Comparison of ENCODE assay signal across 17 cellular contexts in genomic region chr9:137519553-137519952, GRCh38. TPM values are rescaled to one million over a fixed set of nuclear protein-coding genes. Genes with fewer than 3 reads are reported as not detected.
A peak's percentile ranks its signal among the peaks of the same experiment; 100 is the strongest.
DNase-seq lines count a peak whose midpoint lies in the region; ATAC-seq and TF ChIP-seq lines count a peak whose summit lies in the region.
"Had no signal": no experiment of that assay in that cellular context is flagged by ENCODE, and none has a peak within 500 bp of the region (broad histone marks: within the 10 kb centered on the region; RNA-seq: fewer than 3 reads in every experiment).

No MANE protein-coding gene starts in this region.

- POLR2A ChIA-PET in activated CD8-positive, alpha-beta T cell treated with anti-CD3 and anti-CD28 coated beads, Interleukin-2, amount 10 ng/mL, durations not matched to agents 7 days and 5 days (lab: Charles Lee), result no interaction called here
- POLR2A ChIA-PET in activated CD8-positive, alpha-beta T cell treated with anti-CD3 and anti-CD28 coated beads for 36 hours (lab: Charles Lee), result no interaction called here

- H3K4me2 ChIP-seq in BLaER1, result peak overlapping the region; percentile 36
- H3K4me2 ChIP-seq: A549 had no signal

- 85 to 91% (median 86%) methylated on average over 10 of the region's 10 CpGs for WGBS in ovary, 3 donors

- H3K4me1 ChIP-seq in BLaER1 (peaks cover 31% of the 10 kb centered on the region), ovary (ENCODE audit: insufficient read depth) (no peaks in the 10 kb centered on the region)
- H3K4me1 ChIP-seq: A549 had no signal

- TF ChIP-seq POLR2A in ovary (IDR thresholded peaks at IDR 0.05), result no peak

- no peak for TF ChIP-seq EP300 in ovary (IDR thresholded peaks at IDR 0.05)

- intact Hi-C loops in activated CD8-positive, alpha-beta T cell treated with anti-CD3 and anti-CD28 coated beads for 36 hours (cut with micrococcal nuclease), result no loop called here
- intact Hi-C loops in natural killer cell (cut with micrococcal nuclease) (no loop called here), ovary (cut with DNase I) (no loop called here)

- no peak overlapping the region for H3K9ac ChIP-seq in BLaER1

- no peaks in the 10 kb centered on the region for H3K27me3 ChIP-seq in BLaER1
- no peaks in the 10 kb centered on the region for H3K27me3 ChIP-seq in H7 (ENCODE audit: control insufficient read depth, insufficient read depth, low read length)
- no peaks in the 10 kb centered on the region for H3K27me3 ChIP-seq in ovary

- peaks cover 10% of the 10 kb centered on the region; the same call in 1 of the 2 replicates for H3K9me3 ChIP-seq in BLaER1
- no peaks in the 10 kb centered on the region for H3K9me3 ChIP-seq in ovary
- H3K9me3 ChIP-seq: A549 had no signal

- H3K4me3 ChIP-seq in BLaER1 (no peak overlapping the region), H7 (ENCODE audit: insufficient read depth, low read depth, low read length) (no peak overlapping the region), ovary (no peak overlapping the region)
- H3K4me3 ChIP-seq: A549 had no signal

- no peaks in the 10 kb centered on the region for H3K27me3 Mint-ChIP-seq in activated CD8-positive, alpha-beta T cell treated with anti-CD3 and anti-CD28 coated beads, Interleukin-2, amount 10 ng/mL, durations not matched to agents 7 days and 5 days (ENCODE audit: low read depth)
- H3K27me3 Mint-ChIP-seq in activated CD8-positive, alpha-beta T cell treated with anti-CD3 and anti-CD28 coated beads for 36 hours, result no peaks in the 10 kb centered on the region
- H3K27me3 Mint-ChIP-seq in natural killer cell (ENCODE audit: low read depth in 2 of 2), result no peaks in the 10 kb centered on the region
- H3K27me3 Mint-ChIP-seq: CD4-positive, CD25-positive, alpha-beta regulatory T cell; CD8-positive, alpha-beta memory T cell had no signal

- peak overlapping the region; percentile 43 for H3K27ac Mint-ChIP-seq in activated CD8-positive, alpha-beta T cell treated with anti-CD3 and anti-CD28 coated beads, Interleukin-2, amount 10 ng/mL, durations not matched to agents 7 days and 5 days
- H3K27ac Mint-ChIP-seq in activated CD8-positive, alpha-beta T cell treated with anti-CD3 and anti-CD28 coated beads for 36 hours, result no peak overlapping the region
- no peak overlapping the region for H3K27ac Mint-ChIP-seq in natural killer cell
- H3K27ac Mint-ChIP-seq: CD8-positive, alpha-beta memory T cell had no signal

- DNase-seq in activated CD8-positive, alpha-beta T cell treated with anti-CD3 and anti-CD28 coated beads, Interleukin-2, amount 10 ng/mL, durations not matched to agents 7 days and 5 days, result no peak
- DNase-seq in activated CD8-positive, alpha-beta T cell treated with anti-CD3 and anti-CD28 coated beads for 36 hours, result no peak
- DNase-seq in H7, result peak; percentile 35
- no peak for DNase-seq in natural killer cell
- no peak for DNase-seq in ovary
- no peak for DNase-seq in AML-193 (lab: John Stamatoyannopoulos, UW)
- DNase-seq: C1 segment of cervical spinal cord; CD4-positive, CD25-positive, alpha-beta regulatory T cell; COR-L47; DMS 273 treated with DMSO at 0.1 percent for 48 hours; HCEC 1CT had no signal

- CTCF ChIA-PET in activated CD8-positive, alpha-beta T cell treated with anti-CD3 and anti-CD28 coated beads, Interleukin-2, amount 10 ng/mL, durations not matched to agents 7 days and 5 days (lab: Charles Lee), result interaction anchor here (1.2 kb wide), 1 partner anchor 97 kb away, joined by 3 read pairs; the partner anchor contains the start of gene EXD3
- CTCF ChIA-PET in activated CD8-positive, alpha-beta T cell treated with anti-CD3 and anti-CD28 coated beads for 36 hours (lab: Charles Lee), result no interaction called here

- no peaks in the 10 kb centered on the region for H3K4me1 Mint-ChIP-seq in activated CD8-positive, alpha-beta T cell treated with anti-CD3 and anti-CD28 coated beads, Interleukin-2, amount 10 ng/mL, durations not matched to agents 7 days and 5 days (ENCODE audit: low read depth)
- no peaks in the 10 kb centered on the region for H3K4me1 Mint-ChIP-seq in activated CD8-positive, alpha-beta T cell treated with anti-CD3 and anti-CD28 coated beads for 36 hours (ENCODE audit: low read depth)
- peaks cover 9 to 12% of the 10 kb centered on the region in 2 donors for H3K4me1 Mint-ChIP-seq in natural killer cell
- H3K4me1 Mint-ChIP-seq: CD8-positive, alpha-beta memory T cell had no signal

- no peak for ATAC-seq in activated CD8-positive, alpha-beta T cell treated with anti-CD3 and anti-CD28 coated beads, Interleukin-2, amount 10 ng/mL, durations not matched to agents 7 days and 5 days
- no peak for ATAC-seq in activated CD8-positive, alpha-beta T cell treated with anti-CD3 and anti-CD28 coated beads for 36 hours
- ATAC-seq in natural killer cell (no peak), SK-N-SH treated with all-trans-retinoic acid at 6 μM for 48 hours (no peak)
- ATAC-seq: A549 had no signal

- no peaks in the 10 kb centered on the region for H3K9me3 Mint-ChIP-seq in activated CD8-positive, alpha-beta T cell treated with anti-CD3 and anti-CD28 coated beads, Interleukin-2, amount 10 ng/mL, durations not matched to agents 7 days and 5 days (ENCODE audit: insufficient read depth)
- H3K9me3 Mint-ChIP-seq in activated CD8-positive, alpha-beta T cell treated with anti-CD3 and anti-CD28 coated beads for 36 hours, result no peaks in the 10 kb centered on the region
- H3K9me3 Mint-ChIP-seq in natural killer cell, result no peaks in the 10 kb centered on the region
- H3K9me3 Mint-ChIP-seq: CD4-positive, CD25-positive, alpha-beta regulatory T cell; CD8-positive, alpha-beta memory T cell had no signal

- H3K27ac ChIP-seq in BLaER1 (no peak overlapping the region), ovary (no peak overlapping the region)
- H3K27ac ChIP-seq: 22Rv1, A549 had no signal

- TF ChIP-seq CTCF in activated CD8-positive, alpha-beta T cell treated with anti-CD3 and anti-CD28 coated beads for 36 hours (IDR thresholded peaks at IDR 0.05), result no peak
- TF ChIP-seq CTCF in natural killer cell (IDR thresholded peaks at IDR 0.05), result no peak
- no peak for TF ChIP-seq CTCF in ovary (IDR thresholded peaks at IDR 0.05)

- H3K4me3 Mint-ChIP-seq in activated CD8-positive, alpha-beta T cell treated with anti-CD3 and anti-CD28 coated beads, Interleukin-2, amount 10 ng/mL, durations not matched to agents 7 days and 5 days, result no peak overlapping the region
- no peak overlapping the region for H3K4me3 Mint-ChIP-seq in activated CD8-positive, alpha-beta T cell treated with anti-CD3 and anti-CD28 coated beads for 36 hours
- peak overlapping the region; percentile 17 for H3K4me3 Mint-ChIP-seq in natural killer cell
- H3K4me3 Mint-ChIP-seq: CD4-positive, CD25-positive, alpha-beta regulatory T cell; CD8-positive, alpha-beta memory T cell had no signal

- no peaks in the 10 kb centered on the region for H4K20me1 ChIP-seq in BLaER1

- H3K36me3 ChIP-seq in BLaER1, result peaks cover 35% of the 10 kb centered on the region; the same call in 1 of the 2 replicates
- no peaks in the 10 kb centered on the region for H3K36me3 ChIP-seq in H7 (replicated peaks; ENCODE audit: control insufficient read depth, insufficient read depth, low read length)
- no peaks in the 10 kb centered on the region for H3K36me3 ChIP-seq in ovary

- no peaks in the 10 kb centered on the region for H3K36me3 Mint-ChIP-seq in activated CD8-positive, alpha-beta T cell treated with anti-CD3 and anti-CD28 coated beads, Interleukin-2, amount 10 ng/mL, durations not matched to agents 7 days and 5 days (ENCODE audit: low read depth)
- no peaks in the 10 kb centered on the region for H3K36me3 Mint-ChIP-seq in activated CD8-positive, alpha-beta T cell treated with anti-CD3 and anti-CD28 coated beads for 36 hours (ENCODE audit: low read depth)
- H3K36me3 Mint-ChIP-seq in natural killer cell, result no peaks in the 10 kb centered on the region
- H3K36me3 Mint-ChIP-seq: CD4-positive, CD25-positive, alpha-beta regulatory T cell; CD8-positive, alpha-beta memory T cell had no signal

TF ChIP-seq in SK-N-SH treated with all-trans-retinoic acid at 6 μM for 48 hours, 23 proteins besides CTCF, POLR2A, EP300 and RAD21:
- TF ChIP-seq GLIS3 (CRISPR knock-in tag; IDR thresholded peaks at IDR 0.05) (no peak), ESRRG (CRISPR knock-in tag; IDR thresholded peaks at IDR 0.05) (no peak), TCF4 (CRISPR knock-in tag; IDR thresholded peaks at IDR 0.05; ENCODE audit: borderline replicate concordance) (no peak)

RNA-seq across cellular contexts. Expression of gene PNPLA7, which starts 30.6 kb away (rescaled TPM):
- 1 to 10 TPM; 3.4 to 3.7 TPM for total RNA-seq in activated CD8-positive, alpha-beta T cell treated with anti-CD3 and anti-CD28 coated beads, Interleukin-2, amount 10 ng/mL, durations not matched to agents 7 days and 5 days
- 1 to 10 TPM; 4.8 to 5.0 TPM for total RNA-seq in activated CD8-positive, alpha-beta T cell treated with anti-CD3 and anti-CD28 coated beads for 36 hours
- total RNA-seq in H7 (2014; rRNA removed; shearing (Covaris generic)), result 0.07 and 0.14 TPM in 2 replicates
- 1 to 10 TPM; 4.3 to 6.4 (median 4.9) TPM for total RNA-seq in natural killer cell
- total RNA-seq in ovary, result 10 to 100 TPM in 5 of 7 donors, 1 to 10 TPM in 2; 4.5 to 29.3 (median 13.0) TPM
- polyA plus RNA-seq in ovary, result 10 to 100 TPM in 1 of 2 donors, 1 to 10 TPM in 1; 2.2 to 19.9 TPM
- total RNA-seq: H4 had no signal

RNA-seq across cellular contexts. Expression of gene MRPL41, which starts 32.1 kb away (rescaled TPM):
- 10 to 100 TPM; 51.4 to 55.5 TPM for total RNA-seq in activated CD8-positive, alpha-beta T cell treated with anti-CD3 and anti-CD28 coated beads, Interleukin-2, amount 10 ng/mL, durations not matched to agents 7 days and 5 days
- 10 to 100 TPM; 42.8 to 43.9 TPM for total RNA-seq in activated CD8-positive, alpha-beta T cell treated with anti-CD3 and anti-CD28 coated beads for 36 hours
- 74.5 and 78.8 TPM in 2 replicates for total RNA-seq in H7 (2014; rRNA removed; shearing (Covaris generic))
- total RNA-seq in natural killer cell, result 10 to 100 TPM; 11.5 to 17.9 (median 16.8) TPM
- 10 to 100 TPM; 35.9 to 61.9 (median 48.3) TPM for total RNA-seq in ovary
- 10 to 100 TPM in 1 of 2 donors, 1 to 10 TPM in 1; 1.0 to 54.8 TPM for polyA plus RNA-seq in ovary

RNA-seq across cellular contexts. Expression of gene DPH7, which starts 59.2 kb away (rescaled TPM):
- 10 to 100 TPM; 36.8 to 37.1 TPM for total RNA-seq in activated CD8-positive, alpha-beta T cell treated with anti-CD3 and anti-CD28 coated beads, Interleukin-2, amount 10 ng/mL, durations not matched to agents 7 days and 5 days
- total RNA-seq in activated CD8-positive, alpha-beta T cell treated with anti-CD3 and anti-CD28 coated beads for 36 hours, result 10 to 100 TPM; 33.7 to 35.0 TPM
- total RNA-seq in H7 (2014; rRNA removed; shearing (Covaris generic)), result 41.8 and 49.1 TPM in 2 replicates
- total RNA-seq in natural killer cell, result 10 to 100 TPM; 39.5 to 51.0 (median 48.5) TPM
- 10 to 100 TPM; 29.7 to 37.7 (median 33.0) TPM for total RNA-seq in ovary
- polyA plus RNA-seq in ovary, result 10 to 100 TPM; 15.4 to 38.2 TPM
